ENCODE assay signal across 1 cellular context in the genomic region with DNA sequence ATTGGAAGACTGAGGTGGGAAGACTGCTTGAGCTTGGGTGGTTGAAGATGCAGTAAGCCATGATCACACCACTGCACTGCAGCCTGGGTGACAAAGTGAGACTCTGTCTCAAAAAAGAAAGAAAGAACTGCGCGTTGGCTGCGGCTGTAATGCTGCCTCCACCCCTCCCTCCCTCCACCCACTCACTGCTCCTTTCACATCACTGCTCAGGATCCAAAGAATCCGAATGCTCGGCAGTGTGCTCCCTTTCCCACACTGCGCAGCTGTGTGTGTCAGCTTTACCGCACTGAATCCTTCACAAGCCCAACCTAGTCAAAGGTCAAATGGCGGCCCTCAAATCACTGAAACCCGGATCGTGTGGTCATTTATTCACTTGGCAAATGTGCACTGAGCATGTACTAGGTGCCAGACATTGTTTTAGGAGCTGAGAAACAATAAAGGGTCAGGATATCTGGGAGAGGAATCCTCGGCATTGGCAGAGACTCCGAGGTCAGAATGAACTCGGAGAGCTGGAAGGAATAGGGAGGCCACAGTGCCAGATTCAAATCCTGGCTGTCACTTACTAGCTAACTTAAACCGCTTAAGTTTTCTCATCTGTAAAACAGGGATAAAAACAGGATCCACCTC.
TF ChIP-seq lines count a peak whose summit lies in the region.

No MANE protein-coding gene starts in this region.

TF ChIP-seq in HepG2, 621 proteins besides CTCF, POLR2A, EP300 and RAD21:
- TF ChIP-seq ZNF3 (CRISPR knock-in tag; IDR thresholded peaks at IDR 0.05) = peak; percentile 60; the same call in 1 of the 2 replicates
- no peak for TF ChIP-seq NKX3-1 (CRISPR knock-in tag; IDR thresholded peaks at IDR 0.05)
- TF ChIP-seq KAT8 (CRISPR knock-in tag; IDR thresholded peaks at IDR 0.05) = no peak
- TF ChIP-seq, protein P1, sequence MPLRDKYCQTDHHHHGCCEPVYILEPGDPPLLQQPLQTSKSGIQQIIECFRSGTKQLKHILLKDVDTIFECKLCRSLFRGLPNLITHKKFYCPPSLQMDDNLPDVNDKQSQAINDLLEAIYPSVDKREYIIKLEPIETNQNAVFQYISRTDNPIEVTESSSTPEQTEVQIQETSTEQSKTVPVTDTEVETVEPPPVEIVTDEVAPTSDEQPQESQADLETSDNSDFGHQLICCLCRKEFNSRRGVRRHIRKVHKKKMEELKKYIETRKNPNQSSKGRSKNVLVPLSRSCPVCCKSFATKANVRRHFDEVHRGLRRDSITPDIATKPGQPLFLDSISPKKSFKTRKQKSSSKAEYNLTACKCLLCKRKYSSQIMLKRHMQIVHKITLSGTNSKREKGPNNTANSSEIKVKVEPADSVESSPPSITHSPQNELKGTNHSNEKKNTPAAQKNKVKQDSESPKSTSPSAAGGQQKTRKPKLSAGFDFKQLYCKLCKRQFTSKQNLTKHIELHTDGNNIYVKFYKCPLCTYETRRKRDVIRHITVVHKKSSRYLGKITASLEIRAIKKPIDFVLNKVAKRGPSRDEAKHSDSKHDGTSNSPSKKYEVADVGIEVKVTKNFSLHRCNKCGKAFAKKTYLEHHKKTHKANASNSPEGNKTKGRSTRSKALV (CRISPR knock-in tag; IDR thresholded peaks at IDR 0.05) = no peak
TF ChIP-seq in HepG2: peak in this region for 1.
